Comparison of ENCODE assay signal across 24 cellular contexts in genomic region chr10:26222563-26222962, GRCh38. TPM values are rescaled to one million over a fixed set of nuclear protein-coding genes. Genes with fewer than 3 reads are reported as not detected.
"Had no signal": no experiment of that assay in that cellular context is flagged by ENCODE, and none has a peak within 500 bp of the region (broad histone marks: within the 10 kb centered on the region; RNA-seq: fewer than 3 reads in every experiment).

No MANE protein-coding gene starts in this region.

- H3K4me1 ChIP-seq: psoas muscle had no signal

- H3K9me3 ChIP-seq: gastroesophageal sphincter, pancreas, psoas muscle, right atrium auricular region, thoracic aorta, vagina had no signal

- DNase-seq: activated CD4-positive, alpha-beta T cell treated with anti-CD3 and anti-CD28 coated beads, Interleukin-2, amount 50 U/mL, for 1 hour; activated CD4-positive, CD25-positive, alpha-beta regulatory T cell treated with anti-CD3 and anti-CD28 coated beads, Interleukin-2, amount 50 U/mL, for 72 hours; activated CD8-positive, alpha-beta T cell treated with anti-CD3 and anti-CD28 coated beads, Interleukin-2, amount 10 ng/mL, durations not matched to agents 7 days and 5 days; activated gamma-delta T cell; activated naive CD4-positive, alpha-beta T cell treated with anti-CD3 and anti-CD28 coated beads, Interleukin-2, amount 50 U/mL, for 16 hours; activated naive CD8-positive, alpha-beta T cell treated with anti-CD3 and anti-CD28 coated beads, Interleukin-2, amount 50 U/mL, for 24 hours; head of caudate nucleus; hypothalamus; islet precursor cell; left cardiac atrium; pancreas; psoas muscle; stimulated activated CD4-positive, alpha-beta T cell treated with anti-CD3 and anti-CD28 coated beads, Interleukin-4, amount 100 ng/mL, for 24 hours; stimulated activated naive CD4-positive, alpha-beta T cell treated with Interleukin-2 at 50 U/mL for 16 hours; WERI-Rb-1 had no signal

- H3K4me3 ChIP-seq: cardiac muscle cell, gastroesophageal sphincter, pancreas, psoas muscle, right atrium auricular region, thoracic aorta, vagina had no signal

- ATAC-seq: activated CD8-positive, alpha-beta T cell treated with anti-CD3 and anti-CD28 coated beads, Interleukin-2, amount 10 ng/mL, durations not matched to agents 7 days and 5 days; activated naive CD8-positive, alpha-beta T cell treated with anti-CD3 and anti-CD28 coated beads, Interleukin-2, amount 50 U/mL, for 24 hours; esophagus mucosa; gastroesophageal sphincter; left cardiac atrium; pancreas; psoas muscle had no signal

- FAIRE-seq: pancreas had no signal

- H3K27ac ChIP-seq: cardiac muscle cell, gastroesophageal sphincter, pancreas, psoas muscle, right atrium auricular region, thoracic aorta, vagina, WERI-Rb-1 had no signal

- H3K36me3 ChIP-seq: cardiac muscle cell, gastroesophageal sphincter, pancreas, right atrium auricular region, thoracic aorta, vagina, WERI-Rb-1 had no signal

- H3K27me3 ChIP-seq: vagina had no signal

RNA-seq across cellular contexts. Expression of gene GAD2, which starts 6.0 kb away (rescaled TPM):
- total RNA-seq: activated CD8-positive, alpha-beta T cell treated with anti-CD3 and anti-CD28 coated beads, Interleukin-2, amount 10 ng/mL, durations not matched to agents 7 days and 5 days; activated T-helper 1 cell treated with anti-CD3 and anti-CD28 coated beads, Interleukin-12 subunit alpha, Interleukin-12 subunit beta, Interleukin-2, Interleukin-4 antibody, amounts not matched to agents 30 ng/mL and 10 ng/mL and 1 ng/mL, durations not matched to agents 14 hours and 24 hours and 36 hours; cardiac muscle cell; esophagus mucosa; gastroesophageal sphincter; left cardiac atrium; liver; myocyte; psoas muscle; right atrium auricular region; thoracic aorta; vagina had no signal
- polyA plus RNA-seq: cardiac muscle cell, liver had no signal
